Comparison of ENCODE assay signal across 3 cellular contexts in the genomic region with DNA sequence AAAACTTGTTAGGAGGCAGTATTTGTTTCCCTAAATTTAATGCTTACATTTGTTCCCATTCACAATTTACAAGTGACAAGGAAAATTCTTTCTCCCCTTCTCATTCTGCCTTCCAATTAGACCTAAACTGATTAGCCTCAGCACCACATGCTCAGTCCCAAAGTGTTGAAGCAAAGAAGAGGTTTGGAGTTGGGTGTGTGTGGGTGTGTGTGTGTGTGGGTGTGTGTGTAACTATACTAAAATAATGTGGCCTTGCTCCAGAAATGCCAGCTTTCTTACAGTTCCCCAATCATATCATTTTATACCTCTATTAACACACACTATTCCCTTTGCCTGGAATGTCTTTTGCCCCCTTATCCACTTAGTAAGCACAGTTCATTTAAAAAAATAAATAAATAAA.
TF ChIP-seq lines count a peak whose summit lies in the region.

No MANE protein-coding gene starts in this region.

TF ChIP-seq in SK-N-SH, 30 proteins besides CTCF, POLR2A, EP300 and RAD21 (continues in another document):
- TF ChIP-seq, protein P1, sequence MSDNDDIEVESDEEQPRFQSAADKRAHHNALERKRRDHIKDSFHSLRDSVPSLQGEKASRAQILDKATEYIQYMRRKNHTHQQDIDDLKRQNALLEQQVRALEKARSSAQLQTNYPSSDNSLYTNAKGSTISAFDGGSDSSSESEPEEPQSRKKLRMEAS (IDR thresholded peaks at IDR 0.05; ENCODE audit: low read depth) = no peak
- TF ChIP-seq GABPA (IDR thresholded peaks at IDR 0.05; ENCODE audit: low read depth) (no peak), JUND (IDR thresholded peaks at IDR 0.05) (no peak), POLR2AphosphoS5 (IDR thresholded peaks at IDR 0.05; ENCODE audit: low read depth, low read length) (no peak), NRF1 (IDR thresholded peaks at IDR 0.05; ENCODE audit: low read depth, low read length) (no peak), TCF12 (IDR thresholded peaks at IDR 0.05) (no peak), FOXM1 (IDR thresholded peaks at IDR 0.05; ENCODE audit: low read depth) (no peak), YY1 (IDR thresholded peaks at IDR 0.05; ENCODE audit: low read depth) (no peak), RXRA (IDR thresholded peaks at IDR 0.05; ENCODE audit: borderline replicate concordance, low read depth) (no peak), NFIC (IDR thresholded peaks at IDR 0.05; ENCODE audit: borderline replicate concordance) (no peak)
- TF ChIP-seq, protein P2, sequence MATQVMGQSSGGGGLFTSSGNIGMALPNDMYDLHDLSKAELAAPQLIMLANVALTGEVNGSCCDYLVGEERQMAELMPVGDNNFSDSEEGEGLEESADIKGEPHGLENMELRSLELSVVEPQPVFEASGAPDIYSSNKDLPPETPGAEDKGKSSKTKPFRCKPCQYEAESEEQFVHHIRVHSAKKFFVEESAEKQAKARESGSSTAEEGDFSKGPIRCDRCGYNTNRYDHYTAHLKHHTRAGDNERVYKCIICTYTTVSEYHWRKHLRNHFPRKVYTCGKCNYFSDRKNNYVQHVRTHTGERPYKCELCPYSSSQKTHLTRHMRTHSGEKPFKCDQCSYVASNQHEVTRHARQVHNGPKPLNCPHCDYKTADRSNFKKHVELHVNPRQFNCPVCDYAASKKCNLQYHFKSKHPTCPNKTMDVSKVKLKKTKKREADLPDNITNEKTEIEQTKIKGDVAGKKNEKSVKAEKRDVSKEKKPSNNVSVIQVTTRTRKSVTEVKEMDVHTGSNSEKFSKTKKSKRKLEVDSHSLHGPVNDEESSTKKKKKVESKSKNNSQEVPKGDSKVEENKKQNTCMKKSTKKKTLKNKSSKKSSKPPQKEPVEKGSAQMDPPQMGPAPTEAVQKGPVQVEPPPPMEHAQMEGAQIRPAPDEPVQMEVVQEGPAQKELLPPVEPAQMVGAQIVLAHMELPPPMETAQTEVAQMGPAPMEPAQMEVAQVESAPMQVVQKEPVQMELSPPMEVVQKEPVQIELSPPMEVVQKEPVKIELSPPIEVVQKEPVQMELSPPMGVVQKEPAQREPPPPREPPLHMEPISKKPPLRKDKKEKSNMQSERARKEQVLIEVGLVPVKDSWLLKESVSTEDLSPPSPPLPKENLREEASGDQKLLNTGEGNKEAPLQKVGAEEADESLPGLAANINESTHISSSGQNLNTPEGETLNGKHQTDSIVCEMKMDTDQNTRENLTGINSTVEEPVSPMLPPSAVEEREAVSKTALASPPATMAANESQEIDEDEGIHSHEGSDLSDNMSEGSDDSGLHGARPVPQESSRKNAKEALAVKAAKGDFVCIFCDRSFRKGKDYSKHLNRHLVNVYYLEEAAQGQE (IDR thresholded peaks at IDR 0.05; ENCODE audit: low read depth, low read length) = no peak
- TF ChIP-seq, protein P3, sequence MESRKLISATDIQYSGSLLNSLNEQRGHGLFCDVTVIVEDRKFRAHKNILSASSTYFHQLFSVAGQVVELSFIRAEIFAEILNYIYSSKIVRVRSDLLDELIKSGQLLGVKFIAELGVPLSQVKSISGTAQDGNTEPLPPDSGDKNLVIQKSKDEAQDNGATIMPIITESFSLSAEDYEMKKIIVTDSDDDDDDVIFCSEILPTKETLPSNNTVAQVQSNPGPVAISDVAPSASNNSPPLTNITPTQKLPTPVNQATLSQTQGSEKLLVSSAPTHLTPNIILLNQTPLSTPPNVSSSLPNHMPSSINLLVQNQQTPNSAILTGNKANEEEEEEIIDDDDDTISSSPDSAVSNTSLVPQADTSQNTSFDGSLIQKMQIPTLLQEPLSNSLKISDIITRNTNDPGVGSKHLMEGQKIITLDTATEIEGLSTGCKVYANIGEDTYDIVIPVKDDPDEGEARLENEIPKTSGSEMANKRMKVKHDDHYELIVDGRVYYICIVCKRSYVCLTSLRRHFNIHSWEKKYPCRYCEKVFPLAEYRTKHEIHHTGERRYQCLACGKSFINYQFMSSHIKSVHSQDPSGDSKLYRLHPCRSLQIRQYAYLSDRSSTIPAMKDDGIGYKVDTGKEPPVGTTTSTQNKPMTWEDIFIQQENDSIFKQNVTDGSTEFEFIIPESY (IDR thresholded peaks at IDR 0.05; ENCODE audit: borderline replicate concordance, low read depth) = no peak
- TF ChIP-seq, protein P4, sequence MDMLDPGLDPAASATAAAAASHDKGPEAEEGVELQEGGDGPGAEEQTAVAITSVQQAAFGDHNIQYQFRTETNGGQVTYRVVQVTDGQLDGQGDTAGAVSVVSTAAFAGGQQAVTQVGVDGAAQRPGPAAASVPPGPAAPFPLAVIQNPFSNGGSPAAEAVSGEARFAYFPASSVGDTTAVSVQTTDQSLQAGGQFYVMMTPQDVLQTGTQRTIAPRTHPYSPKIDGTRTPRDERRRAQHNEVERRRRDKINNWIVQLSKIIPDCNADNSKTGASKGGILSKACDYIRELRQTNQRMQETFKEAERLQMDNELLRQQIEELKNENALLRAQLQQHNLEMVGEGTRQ (IDR thresholded peaks at IDR 0.05; ENCODE audit: borderline replicate concordance, low read depth, low read length) = no peak

TF ChIP-seq in SK-N-SH treated with all-trans-retinoic acid at 6 μM for 48 hours, 23 proteins besides CTCF, POLR2A, EP300 and RAD21:
- TF ChIP-seq ZC3H10 (CRISPR knock-in tag; IDR thresholded peaks at IDR 0.05) (no peak), ISL1 (CRISPR knock-in tag; IDR thresholded peaks at IDR 0.05) (no peak), CSDC2 (CRISPR knock-in tag; IDR thresholded peaks at IDR 0.05) (no peak), RARB (CRISPR knock-in tag; IDR thresholded peaks at IDR 0.05) (no peak), TOX (CRISPR knock-in tag; IDR thresholded peaks at IDR 0.05; ENCODE audit: borderline replicate concordance) (no peak)

TF ChIP-seq in K562, 482 proteins besides CTCF, POLR2A, EP300 and RAD21:
- TF ChIP-seq ERF (CRISPR knock-in tag; IDR thresholded peaks at IDR 0.05) (no peak), FOXK2 (conservative IDR thresholded peaks at IDR 0.05 in 1 of 2, IDR thresholded peaks at IDR 0.05 in 1 of 2; ENCODE audit: low read depth in 2 of 2) (no peak), BRF1 (IDR thresholded peaks at IDR 0.05; ENCODE audit: borderline replicate concordance, extremely low read depth, insufficient read length) (no peak), EGR1 (conservative IDR thresholded peaks at IDR 0.05) (peak; percentile 69), CBFA2T3 (IDR thresholded peaks at IDR 0.05) (no peak)
- TF ChIP-seq, protein P5, sequence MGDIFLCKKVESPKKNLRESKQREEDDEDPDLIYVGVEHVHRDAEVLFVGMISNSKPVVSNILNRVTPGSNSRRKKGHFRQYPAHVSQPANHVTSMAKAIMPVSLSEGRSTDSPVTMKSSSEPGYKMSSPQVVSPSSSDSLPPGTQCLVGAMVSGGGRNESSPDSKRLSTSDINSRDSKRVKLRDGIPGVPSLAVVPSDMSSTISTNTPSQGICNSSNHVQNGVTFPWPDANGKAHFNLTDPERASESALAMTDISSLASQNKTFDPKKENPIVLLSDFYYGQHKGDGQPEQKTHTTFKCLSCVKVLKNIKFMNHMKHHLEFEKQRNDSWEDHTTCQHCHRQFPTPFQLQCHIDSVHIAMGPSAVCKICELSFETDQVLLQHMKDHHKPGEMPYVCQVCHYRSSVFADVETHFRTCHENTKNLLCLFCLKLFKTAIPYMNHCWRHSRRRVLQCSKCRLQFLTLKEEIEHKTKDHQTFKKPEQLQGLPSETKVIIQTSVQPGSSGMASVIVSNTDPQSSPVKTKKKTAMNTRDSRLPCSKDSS (IDR thresholded peaks at IDR 0.05; ENCODE audit: low read depth, partially characterized antibody) = no peak
- TF ChIP-seq, protein P6, sequence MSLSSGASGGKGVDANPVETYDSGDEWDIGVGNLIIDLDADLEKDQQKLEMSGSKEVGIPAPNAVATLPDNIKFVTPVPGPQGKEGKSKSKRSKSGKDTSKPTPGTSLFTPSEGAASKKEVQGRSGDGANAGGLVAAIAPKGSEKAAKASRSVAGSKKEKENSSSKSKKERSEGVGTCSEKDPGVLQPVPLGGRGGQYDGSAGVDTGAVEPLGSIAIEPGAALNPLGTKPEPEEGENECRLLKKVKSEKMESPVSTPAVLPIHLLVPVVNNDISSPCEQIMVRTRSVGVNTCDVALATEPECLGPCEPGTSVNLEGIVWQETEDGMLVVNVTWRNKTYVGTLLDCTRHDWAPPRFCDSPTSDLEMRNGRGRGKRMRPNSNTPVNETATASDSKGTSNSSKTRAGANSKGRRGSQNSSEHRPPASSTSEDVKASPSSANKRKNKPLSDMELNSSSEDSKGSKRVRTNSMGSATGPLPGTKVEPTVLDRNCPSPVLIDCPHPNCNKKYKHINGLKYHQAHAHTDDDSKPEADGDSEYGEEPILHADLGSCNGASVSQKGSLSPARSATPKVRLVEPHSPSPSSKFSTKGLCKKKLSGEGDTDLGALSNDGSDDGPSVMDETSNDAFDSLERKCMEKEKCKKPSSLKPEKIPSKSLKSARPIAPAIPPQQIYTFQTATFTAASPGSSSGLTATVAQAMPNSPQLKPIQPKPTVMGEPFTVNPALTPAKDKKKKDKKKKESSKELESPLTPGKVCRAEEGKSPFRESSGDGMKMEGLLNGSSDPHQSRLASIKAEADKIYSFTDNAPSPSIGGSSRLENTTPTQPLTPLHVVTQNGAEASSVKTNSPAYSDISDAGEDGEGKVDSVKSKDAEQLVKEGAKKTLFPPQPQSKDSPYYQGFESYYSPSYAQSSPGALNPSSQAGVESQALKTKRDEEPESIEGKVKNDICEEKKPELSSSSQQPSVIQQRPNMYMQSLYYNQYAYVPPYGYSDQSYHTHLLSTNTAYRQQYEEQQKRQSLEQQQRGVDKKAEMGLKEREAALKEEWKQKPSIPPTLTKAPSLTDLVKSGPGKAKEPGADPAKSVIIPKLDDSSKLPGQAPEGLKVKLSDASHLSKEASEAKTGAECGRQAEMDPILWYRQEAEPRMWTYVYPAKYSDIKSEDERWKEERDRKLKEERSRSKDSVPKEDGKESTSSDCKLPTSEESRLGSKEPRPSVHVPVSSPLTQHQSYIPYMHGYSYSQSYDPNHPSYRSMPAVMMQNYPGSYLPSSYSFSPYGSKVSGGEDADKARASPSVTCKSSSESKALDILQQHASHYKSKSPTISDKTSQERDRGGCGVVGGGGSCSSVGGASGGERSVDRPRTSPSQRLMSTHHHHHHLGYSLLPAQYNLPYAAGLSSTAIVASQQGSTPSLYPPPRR (CRISPR knock-in tag; IDR thresholded peaks at IDR 0.05; ENCODE audit: borderline replicate concordance) = no peak
- TF ChIP-seq, protein P7, sequence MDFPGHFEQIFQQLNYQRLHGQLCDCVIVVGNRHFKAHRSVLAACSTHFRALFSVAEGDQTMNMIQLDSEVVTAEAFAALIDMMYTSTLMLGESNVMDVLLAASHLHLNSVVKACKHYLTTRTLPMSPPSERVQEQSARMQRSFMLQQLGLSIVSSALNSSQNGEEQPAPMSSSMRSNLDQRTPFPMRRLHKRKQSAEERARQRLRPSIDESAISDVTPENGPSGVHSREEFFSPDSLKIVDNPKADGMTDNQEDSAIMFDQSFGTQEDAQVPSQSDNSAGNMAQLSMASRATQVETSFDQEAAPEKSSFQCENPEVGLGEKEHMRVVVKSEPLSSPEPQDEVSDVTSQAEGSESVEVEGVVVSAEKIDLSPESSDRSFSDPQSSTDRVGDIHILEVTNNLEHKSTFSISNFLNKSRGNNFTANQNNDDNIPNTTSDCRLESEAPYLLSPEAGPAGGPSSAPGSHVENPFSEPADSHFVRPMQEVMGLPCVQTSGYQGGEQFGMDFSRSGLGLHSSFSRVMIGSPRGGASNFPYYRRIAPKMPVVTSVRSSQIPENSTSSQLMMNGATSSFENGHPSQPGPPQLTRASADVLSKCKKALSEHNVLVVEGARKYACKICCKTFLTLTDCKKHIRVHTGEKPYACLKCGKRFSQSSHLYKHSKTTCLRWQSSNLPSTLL (IDR thresholded peaks at IDR 0.05) = no peak
- TF ChIP-seq, protein P8, sequence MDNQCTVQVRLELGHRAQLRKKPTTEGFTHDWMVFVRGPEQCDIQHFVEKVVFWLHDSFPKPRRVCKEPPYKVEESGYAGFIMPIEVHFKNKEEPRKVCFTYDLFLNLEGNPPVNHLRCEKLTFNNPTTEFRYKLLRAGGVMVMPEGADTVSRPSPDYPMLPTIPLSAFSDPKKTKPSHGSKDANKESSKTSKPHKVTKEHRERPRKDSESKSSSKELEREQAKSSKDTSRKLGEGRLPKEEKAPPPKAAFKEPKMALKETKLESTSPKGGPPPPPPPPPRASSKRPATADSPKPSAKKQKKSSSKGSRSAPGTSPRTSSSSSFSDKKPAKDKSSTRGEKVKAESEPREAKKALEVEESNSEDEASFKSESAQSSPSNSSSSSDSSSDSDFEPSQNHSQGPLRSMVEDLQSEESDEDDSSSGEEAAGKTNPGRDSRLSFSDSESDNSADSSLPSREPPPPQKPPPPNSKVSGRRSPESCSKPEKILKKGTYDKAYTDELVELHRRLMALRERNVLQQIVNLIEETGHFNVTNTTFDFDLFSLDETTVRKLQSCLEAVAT (IDR thresholded peaks at IDR 0.05) = no peak
